In the genomic region with DNA sequence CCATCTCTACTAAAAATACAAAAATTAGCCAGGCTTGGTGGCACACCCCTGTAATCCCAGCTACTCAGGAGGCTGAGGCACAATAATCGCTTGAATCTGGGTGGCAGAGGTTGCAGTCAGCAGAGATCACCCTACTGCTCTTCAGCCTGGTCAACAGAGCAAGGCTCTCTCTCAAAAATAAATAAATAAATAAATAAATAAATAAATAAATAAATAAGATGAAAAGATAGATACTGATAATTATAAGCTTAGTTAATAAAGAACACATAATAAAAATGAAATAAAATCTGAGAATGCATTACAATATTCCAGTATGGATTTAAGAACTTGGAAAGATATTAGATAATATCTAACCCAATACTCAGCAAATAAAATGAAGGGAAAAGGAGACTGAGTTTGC, we compare ENCODE assay signal across 30 cellular contexts.
DNase-seq lines count a peak whose midpoint lies in the region; ATAC-seq, FAIRE-seq and TF ChIP-seq lines count a peak whose summit lies in the region.
"Had no signal": no experiment of that assay in that cellular context is flagged by ENCODE, and none has a peak within 500 bp of the region (broad histone marks: within the 10 kb centered on the region; RNA-seq: fewer than 3 reads in every experiment).

No MANE protein-coding gene starts in this region.

- H3K4me2 ChIP-seq in A549, result no peak overlapping the region
- H3K4me2 ChIP-seq: BLaER1; BLaER1 treated with 17β-estradiol and CSF1 and Interleukin-3, amounts not matched to agents 10 nM and 100 nM had no signal

- no peak for TF ChIP-seq EP300 in A549 (IDR thresholded peaks at IDR 0.05)

- ATAC-seq in A549, result no peak
- ATAC-seq: CD8-positive, alpha-beta T cell had no signal

- H3K27ac ChIP-seq in A549, result no peak overlapping the region
- H3K27ac ChIP-seq in HEK293 (ENCODE audit: extremely low read depth, low read depth, low read length), result no peak overlapping the region
- H3K27ac ChIP-seq: 22Rv1; BLaER1; BLaER1 treated with 17β-estradiol and CSF1 and Interleukin-3, amounts not matched to agents 10 nM and 100 nM; C4-2B had no signal

- no peak for TF ChIP-seq RAD21 in A549 (conservative IDR thresholded peaks at IDR 0.05 in 1 of 2, IDR thresholded peaks at IDR 0.05 in 1 of 2)

- H3K36me3 ChIP-seq in HEK293 (ENCODE audit: control insufficient read depth in 2 of 2, insufficient read depth in 1 of 2, low read length in 2 of 2), result no peaks in the 10 kb centered on the region
- H3K36me3 ChIP-seq: BE2C; BLaER1; BLaER1 treated with 17β-estradiol and CSF1 and Interleukin-3, amounts not matched to agents 10 nM and 100 nM had no signal

- no peak for TF ChIP-seq CTCF in A549 (IDR thresholded peaks at IDR 0.05)
- TF ChIP-seq CTCF in HEK293 (tag by site-specific recombination; IDR thresholded peaks at IDR 0.05), result no peak

- no peak for TF ChIP-seq POLR2A in A549 (IDR thresholded peaks at IDR 0.05; ENCODE audit: low read length)

- POLR2A ChIA-PET in A549 (lab: Yijun Ruan, JAX) (no interaction called here), HEK293 (lab: Yijun Ruan, JAX) (no interaction called here)

- H3K9me3 ChIP-seq in A549, result no peaks in the 10 kb centered on the region
- no peaks in the 10 kb centered on the region for H3K9me3 ChIP-seq in HEK293 (ENCODE audit: control insufficient read depth, insufficient read depth, low read depth, low read length)
- H3K9me3 ChIP-seq: BE2C, BLaER1, Caco-2 had no signal

- no peak for FAIRE-seq in A549 (lab: Jason Lieb, UNC)
- FAIRE-seq: A204.1, D721Med had no signal

- no peak overlapping the region for H3K4me3 ChIP-seq in A549
- H3K4me3 ChIP-seq in HEK293 (ENCODE audit: low read depth, low read length), result no peak overlapping the region
- H3K4me3 ChIP-seq: BLaER1; BLaER1 treated with 17β-estradiol and CSF1 and Interleukin-3, amounts not matched to agents 10 nM and 100 nM had no signal

- no peak for DNase-seq in A549 (ENCODE audit: low read depth in 1 of 2, low spot score in 1 of 2)
- no peak for DNase-seq in NCI-H82 (lab: John Stamatoyannopoulos, UW)
- no peak for DNase-seq in hepatic stellate cell (ENCODE audit: low spot score)
- DNase-seq: 8988T; ACHN; AML-193; BE2C; C1 segment of cervical spinal cord; Caco-2; Calu3; CD4-positive, alpha-beta memory T cell; CD4-positive, alpha-beta T cell; CD4-positive, CD25-positive, alpha-beta regulatory T cell; CD8-positive, alpha-beta memory T cell; CD8-positive, alpha-beta T cell; COR-L47; DMS 273 treated with DMSO at 0.1 percent for 48 hours; DMS153; DMS53; DMS79; DMS79 treated with DMSO at 0.1 percent for 48 hours; DND-41; EL had no signal

- 0% methylated on average over 1 of the region's 1 CpG for WGBS in A549 (ENCODE audit: missing lambda C conversion rate)

- CTCF ChIA-PET in A549 (lab: Yijun Ruan, JAX), result interaction anchor here (1.6 kb wide), 1 partner anchor 9 kb away, joined by 3 read pairs; no protein-coding TSS in a partner anchor
- CTCF ChIA-PET in HEK293 (lab: Yijun Ruan, JAX), result no interaction called here

- H3K4me1 ChIP-seq in A549, result no peaks in the 10 kb centered on the region
- H3K4me1 ChIP-seq in HEK293 (ENCODE audit: control insufficient read depth, insufficient read depth, low read length), result no peaks in the 10 kb centered on the region
- H3K4me1 ChIP-seq: BE2C, BLaER1, Caco-2 had no signal

TF ChIP-seq in A549, 52 proteins besides CTCF, POLR2A, EP300 and RAD21:
- TF ChIP-seq ZC3H11A (IDR thresholded peaks at IDR 0.05) (peak; percentile 64), HOXB13 (CRISPR knock-in tag; IDR thresholded peaks at IDR 0.05; ENCODE audit: low read depth) (no peak)

TF ChIP-seq in HEK293, 187 proteins besides CTCF, POLR2A, EP300 and RAD21 (continues in another document):
- TF ChIP-seq ZNF561 (tag by site-specific recombination; IDR thresholded peaks at IDR 0.05; ENCODE audit: borderline replicate concordance), result no peak
- TF ChIP-seq ZNF529 (tag by site-specific recombination; IDR thresholded peaks at IDR 0.05; ENCODE audit: insufficient replicate concordance), result peak; percentile 61
- TF ChIP-seq ZNF140 (tag by site-specific recombination; IDR thresholded peaks at IDR 0.05), result peak; percentile 96
- 0 out of 2 replicates have a peak, but pooled peaks have one; percentile 50 for TF ChIP-seq ZNF19 (tag by site-specific recombination; IDR thresholded peaks at IDR 0.05; ENCODE audit: low read depth)
- TF ChIP-seq ZNF112 (tag by site-specific recombination; IDR thresholded peaks at IDR 0.05), result no peak
- no peak for TF ChIP-seq TRIM28 (IDR thresholded peaks at IDR 0.05; ENCODE audit: borderline replicate concordance, low read length)
- TF ChIP-seq, protein P1, sequence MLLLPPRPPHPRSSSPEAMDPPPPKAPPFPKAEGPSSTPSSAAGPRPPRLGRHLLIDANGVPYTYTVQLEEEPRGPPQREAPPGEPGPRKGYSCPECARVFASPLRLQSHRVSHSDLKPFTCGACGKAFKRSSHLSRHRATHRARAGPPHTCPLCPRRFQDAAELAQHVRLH (tag by site-specific recombination; IDR thresholded peaks at IDR 0.05), result peak; percentile 71; the same call in 1 of the 2 replicates
- no peak for TF ChIP-seq ZNF837 (tag by site-specific recombination; IDR thresholded peaks at IDR 0.05)
- peak; percentile 92 for TF ChIP-seq ZNF433 (tag by site-specific recombination; IDR thresholded peaks at IDR 0.05; ENCODE audit: low read depth)
- 0 out of 2 replicates have a peak, but pooled peaks have one; percentile 61 for TF ChIP-seq ZNF514 (tag by site-specific recombination; IDR thresholded peaks at IDR 0.05)
- TF ChIP-seq ZNF354C (tag by site-specific recombination; IDR thresholded peaks at IDR 0.05; ENCODE audit: borderline replicate concordance, low read depth), result 0 out of 2 replicates have a peak, but pooled peaks have one; percentile 58
- TF ChIP-seq ZNF501 (tag by site-specific recombination; IDR thresholded peaks at IDR 0.05), result peak; percentile 65; the same call in 1 of the 2 replicates
- TF ChIP-seq ZNF394 (tag by site-specific recombination; IDR thresholded peaks at IDR 0.05; ENCODE audit: borderline replicate concordance), result peak; percentile 95
- peak; percentile 85 for TF ChIP-seq ZBTB8A (tag by site-specific recombination; IDR thresholded peaks at IDR 0.05)
- TF ChIP-seq ZNF292 (tag by site-specific recombination; IDR thresholded peaks at IDR 0.05; ENCODE audit: borderline replicate concordance, low read depth), result 0 out of 2 replicates have a peak, but pooled peaks have one; percentile 49
- TF ChIP-seq ZNF510 (tag by site-specific recombination; IDR thresholded peaks at IDR 0.05; ENCODE audit: insufficient replicate concordance), result peak; percentile 83
- TF ChIP-seq, protein P2, sequence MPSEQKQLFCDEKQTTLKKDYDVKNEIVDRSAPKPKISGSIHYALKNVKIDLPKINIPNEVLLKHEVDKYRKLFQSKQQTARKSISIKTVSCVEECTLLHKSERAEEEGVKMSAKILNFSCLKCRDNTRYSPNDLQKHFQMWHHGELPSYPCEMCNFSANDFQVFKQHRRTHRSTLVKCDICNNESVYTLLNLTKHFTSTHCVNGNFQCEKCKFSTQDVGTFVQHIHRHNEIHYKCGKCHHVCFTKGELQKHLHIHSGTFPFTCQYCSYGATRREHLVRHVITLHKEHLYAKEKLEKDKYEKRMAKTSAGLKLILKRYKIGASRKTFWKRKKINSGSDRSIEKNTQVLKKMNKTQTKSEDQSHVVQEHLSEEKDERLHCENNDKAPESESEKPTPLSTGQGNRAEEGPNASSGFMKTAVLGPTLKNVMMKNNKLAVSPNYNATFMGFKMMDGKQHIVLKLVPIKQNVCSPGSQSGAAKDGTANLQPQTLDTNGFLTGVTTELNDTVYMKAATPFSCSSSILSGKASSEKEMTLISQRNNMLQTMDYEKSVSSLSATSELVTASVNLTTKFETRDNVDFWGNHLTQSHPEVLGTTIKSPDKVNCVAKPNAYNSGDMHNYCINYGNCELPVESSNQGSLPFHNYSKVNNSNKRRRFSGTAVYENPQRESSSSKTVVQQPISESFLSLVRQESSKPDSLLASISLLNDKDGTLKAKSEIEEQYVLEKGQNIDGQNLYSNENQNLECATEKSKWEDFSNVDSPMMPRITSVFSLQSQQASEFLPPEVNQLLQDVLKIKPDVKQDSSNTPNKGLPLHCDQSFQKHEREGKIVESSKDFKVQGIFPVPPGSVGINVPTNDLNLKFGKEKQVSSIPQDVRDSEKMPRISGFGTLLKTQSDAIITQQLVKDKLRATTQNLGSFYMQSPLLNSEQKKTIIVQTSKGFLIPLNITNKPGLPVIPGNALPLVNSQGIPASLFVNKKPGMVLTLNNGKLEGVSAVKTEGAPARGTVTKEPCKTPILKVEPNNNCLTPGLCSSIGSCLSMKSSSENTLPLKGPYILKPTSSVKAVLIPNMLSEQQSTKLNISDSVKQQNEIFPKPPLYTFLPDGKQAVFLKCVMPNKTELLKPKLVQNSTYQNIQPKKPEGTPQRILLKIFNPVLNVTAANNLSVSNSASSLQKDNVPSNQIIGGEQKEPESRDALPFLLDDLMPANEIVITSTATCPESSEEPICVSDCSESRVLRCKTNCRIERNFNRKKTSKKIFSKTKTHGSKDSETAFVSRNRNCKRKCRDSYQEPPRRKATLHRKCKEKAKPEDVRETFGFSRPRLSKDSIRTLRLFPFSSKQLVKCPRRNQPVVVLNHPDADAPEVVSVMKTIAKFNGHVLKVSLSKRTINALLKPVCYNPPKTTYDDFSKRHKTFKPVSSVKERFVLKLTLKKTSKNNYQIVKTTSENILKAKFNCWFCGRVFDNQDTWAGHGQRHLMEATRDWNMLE (tag by site-specific recombination; conservative IDR thresholded peaks at IDR 0.05; ENCODE audit: low read depth), result peak; percentile 94
- peak; percentile 57; the same call in 1 of the 2 replicates for TF ChIP-seq ZNF530 (tag by site-specific recombination; IDR thresholded peaks at IDR 0.05; ENCODE audit: low read depth)
